Comparison of ENCODE assay signal across 10 cellular contexts in the genomic region with DNA sequence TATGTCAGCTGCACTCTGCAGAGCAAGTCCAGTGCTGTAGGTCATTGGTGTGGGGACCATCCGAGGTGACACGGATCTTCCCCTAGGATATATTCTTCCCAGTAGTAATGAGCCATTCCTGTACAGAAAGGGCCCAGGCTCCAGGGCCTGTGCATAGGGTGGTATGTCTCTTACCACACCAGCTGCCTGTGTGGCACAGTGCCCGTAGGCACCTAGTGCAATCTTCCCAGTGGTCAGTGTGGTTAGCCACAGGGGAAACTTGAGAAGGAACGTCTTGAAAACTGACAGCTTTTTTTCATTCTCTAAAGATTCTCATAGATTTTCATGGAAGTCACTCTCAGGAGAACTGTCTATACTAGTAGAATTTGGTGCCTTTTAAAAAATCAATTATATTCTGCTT. TPM values are rescaled to one million over a fixed set of nuclear protein-coding genes. Genes with fewer than 3 reads are reported as not detected.
DNase-seq lines count a peak whose midpoint lies in the region; ATAC-seq and TF ChIP-seq lines count a peak whose summit lies in the region.
"Had no signal": no experiment of that assay in that cellular context is flagged by ENCODE, and none has a peak within 500 bp of the region (broad histone marks: within the 10 kb centered on the region; RNA-seq: fewer than 3 reads in every experiment).

No MANE protein-coding gene starts in this region.

- H3K4me1 Mint-ChIP-seq in T-helper 17 cell (peaks cover 7% of the 10 kb centered on the region), Caco-2 (ENCODE audit: low read depth, unreplicated experiment) (peaks cover 35% of the 10 kb centered on the region)
- peaks cover 2% of the 10 kb centered on the region for H3K4me1 Mint-ChIP-seq in stimulated activated memory B cell treated with anti-CD40 and anti-IgM and Interleukin-4, amounts not matched to agents 10 μg/mL and 1 μg/mL and 100 μg/mL, for 72 hours

- H3K27ac Mint-ChIP-seq in T-helper 17 cell = no peak overlapping the region
- no peak overlapping the region for H3K27ac Mint-ChIP-seq in Caco-2 (ENCODE audit: unreplicated experiment)
- no peak overlapping the region for H3K27ac Mint-ChIP-seq in stimulated activated memory B cell treated with anti-CD40 and anti-IgM and Interleukin-4, amounts not matched to agents 10 μg/mL and 1 μg/mL and 100 μg/mL, for 72 hours
- H3K27ac Mint-ChIP-seq: activated naive CD8-positive, alpha-beta T cell treated with anti-CD3 and anti-CD28 coated beads for 36 hours had no signal

- in situ Hi-C loops in Caki2 (cut with HindIII; ENCODE audit: low pct_unique_long_range_greater_than_20kb, low sequenced_read_pairs) = no loop called here

- H3K9me3 Mint-ChIP-seq in Caco-2 (ENCODE audit: unreplicated experiment) = no peaks in the 10 kb centered on the region
- H3K9me3 Mint-ChIP-seq in stimulated activated memory B cell treated with anti-CD40 and anti-IgM and Interleukin-4, amounts not matched to agents 10 μg/mL and 1 μg/mL and 100 μg/mL, for 72 hours = no peaks in the 10 kb centered on the region
- H3K9me3 Mint-ChIP-seq: activated naive CD8-positive, alpha-beta T cell treated with anti-CD3 and anti-CD28 coated beads for 36 hours had no signal

- H3K27me3 Mint-ChIP-seq in T-helper 17 cell = no peaks in the 10 kb centered on the region
- no peaks in the 10 kb centered on the region for H3K27me3 Mint-ChIP-seq in Caco-2 (ENCODE audit: insufficient read depth, unreplicated experiment)
- no peaks in the 10 kb centered on the region for H3K27me3 Mint-ChIP-seq in stimulated activated memory B cell treated with anti-CD40 and anti-IgM and Interleukin-4, amounts not matched to agents 10 μg/mL and 1 μg/mL and 100 μg/mL, for 72 hours
- H3K27me3 Mint-ChIP-seq: activated naive CD8-positive, alpha-beta T cell treated with anti-CD3 and anti-CD28 coated beads for 36 hours had no signal

- H3K36me3 ChIP-seq in kidney epithelial cell (ENCODE audit: control insufficient read depth, insufficient read depth, low read length) (no peaks in the 10 kb centered on the region), Caco-2 (ENCODE audit: control insufficient read depth, insufficient read depth, low read length) (no peaks in the 10 kb centered on the region)

- DNase-seq in Caki2 (ENCODE audit: low read depth) (peak; percentile 26), T-helper 17 cell (no peak), kidney epithelial cell (ENCODE audit: low read depth) (peak; percentile 69), Caco-2 (no peak)
- DNase-seq: activated naive CD8-positive, alpha-beta T cell treated with anti-CD3 and anti-CD28 coated beads for 36 hours; NCI-H1930 had no signal

- BruUV-seq in Caco-2 (replicated peaks; lab: Mats Ljungman, UMichigan) = no TSS peak

- H3K36me3 Mint-ChIP-seq in T-helper 17 cell (ENCODE audit: low read depth) (no peaks in the 10 kb centered on the region), Caco-2 (ENCODE audit: insufficient read depth, unreplicated experiment) (peaks cover 11% of the 10 kb centered on the region)
- no peaks in the 10 kb centered on the region for H3K36me3 Mint-ChIP-seq in stimulated activated memory B cell treated with anti-CD40 and anti-IgM and Interleukin-4, amounts not matched to agents 10 μg/mL and 1 μg/mL and 100 μg/mL, for 72 hours
- H3K36me3 Mint-ChIP-seq: activated naive CD8-positive, alpha-beta T cell treated with anti-CD3 and anti-CD28 coated beads for 36 hours had no signal

- TF ChIP-seq CTCF in kidney epithelial cell (IDR thresholded peaks at IDR 0.05; ENCODE audit: insufficient read depth, low read length, poor library complexity, severe bottlenecking) (no peak), Caco-2 (IDR thresholded peaks at IDR 0.05; ENCODE audit: insufficient read depth in 1 of 2, low read depth in 1 of 2, low read length in 1 of 2, severe bottlenecking in 1 of 2, unreplicated experiment in 1 of 2) (no peak)

- intact Hi-C loops in Caco-2 (cut with micrococcal nuclease; ENCODE audit: unreplicated experiment) = loop anchor here (10.0 kb wide), 1 partner anchor 430 kb away; a partner anchor contains a TSS

- H3K9me3 ChIP-seq in T-helper 17 cell (ENCODE audit: control insufficient read depth, low read length, poor library complexity, severe bottlenecking) = no peaks in the 10 kb centered on the region
- H3K9me3 ChIP-seq in Caco-2 = no peaks in the 10 kb centered on the region

- H3K4me3 Mint-ChIP-seq in T-helper 17 cell = no peak overlapping the region
- no peak overlapping the region for H3K4me3 Mint-ChIP-seq in Caco-2 (ENCODE audit: unreplicated experiment)
- no peak overlapping the region for H3K4me3 Mint-ChIP-seq in stimulated activated memory B cell treated with anti-CD40 and anti-IgM and Interleukin-4, amounts not matched to agents 10 μg/mL and 1 μg/mL and 100 μg/mL, for 72 hours
- H3K4me3 Mint-ChIP-seq: activated naive CD8-positive, alpha-beta T cell treated with anti-CD3 and anti-CD28 coated beads for 36 hours had no signal

- CTCF ChIA-PET in Caco-2 (lab: Charles Lee) = no interaction called here

- no peak overlapping the region for H3K4me3 ChIP-seq in kidney epithelial cell (ENCODE audit: low read depth, low read length)
- H3K4me3 ChIP-seq in Caco-2 (ENCODE audit: low read depth, low read length) = no peak overlapping the region

- no peaks in the 10 kb centered on the region for H3K27me3 ChIP-seq in kidney epithelial cell (ENCODE audit: control insufficient read depth, insufficient read depth, low read length)
- H3K27me3 ChIP-seq in Caco-2 (replicated peaks; ENCODE audit: control insufficient read depth, insufficient read depth, low read length) = no peaks in the 10 kb centered on the region

- POLR2A ChIA-PET in Caco-2 (lab: Charles Lee) = no interaction called here

- peak; percentile 48 for ATAC-seq in HG02678 (IDR thresholded peaks at IDR 0.05; ENCODE audit: unreplicated experiment)
- ATAC-seq in T-helper 17 cell = peak; percentile 50
- ATAC-seq in HG02973 (IDR thresholded peaks at IDR 0.05; ENCODE audit: unreplicated experiment) = no peak
- no peak for ATAC-seq in GM18861 (IDR thresholded peaks at IDR 0.05; ENCODE audit: unreplicated experiment)
- no peak for ATAC-seq in stimulated activated memory B cell treated with anti-CD40 and anti-IgM and Interleukin-4, amounts not matched to agents 10 μg/mL and 1 μg/mL and 100 μg/mL, for 72 hours

- H3K4me1 ChIP-seq in Caco-2 = peaks cover 41% of the 10 kb centered on the region

RNA-seq across cellular contexts. Expression of a gene that starts 39.8 kb away (rescaled TPM):
- 62.0 and 79.2 TPM in 2 replicates for total RNA-seq in Caki2 (2014; rRNA removed; shearing (Covaris generic); ENCODE audit: low replicate concordance)
- total RNA-seq in T-helper 17 cell (1 to 10 TPM; 7.8 to 8.8 TPM), kidney epithelial cell (125 and 176 TPM in 2 replicates), Caco-2 (2022) (93.5 and 102 TPM in 2 replicates)

Comparison
In these comparisons a context has a peak if more than half of its experiments do, and no peak if none do; other contexts are left out.
1. DNase-seq: peak in Caki2 (single experiment) and kidney epithelial cell (single experiment); none in T-helper 17 cell (0 of 3) and Caco-2 (0 of 2).
2. ATAC-seq: peak in HG02678 (single experiment) and T-helper 17 cell (single experiment); none in HG02973 (single experiment), GM18861 (single experiment) and stimulated activated memory B cell treated with anti-CD40 and anti-IgM and Interleukin-4, amounts not matched to agents 10 μg/mL and 1 μg/mL and 100 μg/mL, for 72 hours (single experiment).